18 cellular contexts compared by ENCODE assay signal in genomic region chr20:4581838-4582237, GRCh38.
DNase-seq lines count a peak whose midpoint lies in the region; ATAC-seq and TF ChIP-seq lines count a peak whose summit lies in the region.
"Had no signal": no experiment of that assay in that cellular context is flagged by ENCODE, and none has a peak within 500 bp of the region (broad histone marks: within the 10 kb centered on the region; RNA-seq: fewer than 3 reads in every experiment).

No MANE protein-coding gene starts in this region.

- H3K27me3 Mint-ChIP-seq in CD14-positive monocyte (ENCODE audit: low read depth in 3 of 3) (peaks cover 15 to 27% (median 16%) of the 10 kb centered on the region in 3 donors), WTC11 (ENCODE audit: low read depth) (peaks cover 36% of the 10 kb centered on the region), glutamatergic neuron (ENCODE audit: unreplicated experiment) (peaks cover 7% of the 10 kb centered on the region), neural crest cell (ENCODE audit: low read depth) (peaks cover 48% of the 10 kb centered on the region)

- CTCF ChIA-PET in WTC11 (lab: Charles Lee), result interaction anchor here (0.7 to 3.3 kb wide), 9 partner anchors 9 to 368 kb away, joined by 3 to 16 read pairs (median 4); no protein-coding TSS in a partner anchor

- H3K27ac Mint-ChIP-seq in CD14-positive monocyte, result no peak overlapping the region
- no peak overlapping the region for H3K27ac Mint-ChIP-seq in WTC11
- H3K27ac Mint-ChIP-seq in glutamatergic neuron (ENCODE audit: unreplicated experiment), result no peak overlapping the region
- H3K27ac Mint-ChIP-seq in neural crest cell (ENCODE audit: unreplicated experiment), result no peak overlapping the region
- H3K27ac Mint-ChIP-seq: HFFc6 had no signal

- DNase-seq in CD14-positive monocyte (ENCODE audit: low spot score) (no peak), WTC11 (ENCODE audit: low spot score) (no peak), glutamatergic neuron (no peak), neural crest cell (ENCODE audit: low read depth, low spot score) (no peak), epidermal melanocyte (ENCODE audit: insufficient read length, low spot score) (no peak), anterior cingulate cortex (lab: John Stamatoyannopoulos, UW) (no peak)
- DNase-seq: C1 segment of cervical spinal cord, DMS 273 treated with DMSO at 0.1 percent for 48 hours, GF-D8, GOT3, HFFc6, NCI-H1048, NCI-H146, NCI-H2081, Right ventricle myocardium superior had no signal

- intact Hi-C loops in CD14-positive monocyte (cut with micrococcal nuclease), result no loop called here

- H3K9me3 Mint-ChIP-seq in CD14-positive monocyte (peaks cover 0 to 7% (median 2%) of the 10 kb centered on the region in 7 donors), WTC11 (no peaks in the 10 kb centered on the region), glutamatergic neuron (ENCODE audit: unreplicated experiment) (peaks cover 2% of the 10 kb centered on the region), neural crest cell (peaks cover 3% of the 10 kb centered on the region)

- H3K4me3 Mint-ChIP-seq in CD14-positive monocyte, result no peak overlapping the region
- H3K4me3 Mint-ChIP-seq in WTC11, result no peak overlapping the region
- no peak overlapping the region for H3K4me3 Mint-ChIP-seq in glutamatergic neuron (ENCODE audit: unreplicated experiment)
- H3K4me3 Mint-ChIP-seq in neural crest cell, result no peak overlapping the region
- H3K4me3 Mint-ChIP-seq: HFFc6 had no signal

- H3K4me1 Mint-ChIP-seq in CD14-positive monocyte, result peaks cover 4% of the 10 kb centered on the region
- H3K4me1 Mint-ChIP-seq in WTC11, result peaks cover 14% of the 10 kb centered on the region
- peaks cover 2% of the 10 kb centered on the region for H3K4me1 Mint-ChIP-seq in glutamatergic neuron (ENCODE audit: low read depth, unreplicated experiment)
- no peaks in the 10 kb centered on the region for H3K4me1 Mint-ChIP-seq in neural crest cell

- H3K36me3 Mint-ChIP-seq in CD14-positive monocyte (no peaks in the 10 kb centered on the region), WTC11 (no peaks in the 10 kb centered on the region), glutamatergic neuron (ENCODE audit: unreplicated experiment) (peaks cover 2% of the 10 kb centered on the region), neural crest cell (ENCODE audit: low read depth) (no peaks in the 10 kb centered on the region)

- POLR2A ChIA-PET in WTC11 (lab: Charles Lee), result no interaction called here

- ATAC-seq in WTC11 (peak; percentile 92), GM19351 (IDR thresholded peaks at IDR 0.05; ENCODE audit: unreplicated experiment) (no peak)
- ATAC-seq: A549, Panc1 had no signal

- peak; percentile 38 for TF ChIP-seq CTCF in CD14-positive monocyte (IDR thresholded peaks at IDR 0.05)
- TF ChIP-seq CTCF in WTC11 (IDR thresholded peaks at IDR 0.05), result peak; percentile 39
- TF ChIP-seq CTCF in glutamatergic neuron (IDR thresholded peaks at IDR 0.05; ENCODE audit: partially characterized antibody, unreplicated experiment), result peak; percentile 45
- TF ChIP-seq CTCF in neural crest cell (conservative IDR thresholded peaks at IDR 0.05), result peak; percentile 34

TF ChIP-seq in WTC11, 78 proteins besides CTCF, POLR2A, EP300 and RAD21:
- TF ChIP-seq ZNF138 (CRISPR knock-in tag; conservative IDR thresholded peaks at IDR 0.05) (no peak), NFATC4 (CRISPR knock-in tag; IDR thresholded peaks at IDR 0.05) (no peak), TEAD1 (CRISPR knock-in tag; IDR thresholded peaks at IDR 0.05) (no peak), CREB1 (CRISPR knock-in tag; IDR thresholded peaks at IDR 0.05) (no peak), TEAD4 (CRISPR knock-in tag; IDR thresholded peaks at IDR 0.05) (no peak), ATF1 (CRISPR knock-in tag; IDR thresholded peaks at IDR 0.05) (no peak), ZNF671 (CRISPR knock-in tag; IDR thresholded peaks at IDR 0.05) (no peak), ELF4 (CRISPR knock-in tag; IDR thresholded peaks at IDR 0.05; ENCODE audit: low read depth) (no peak), NFYB (CRISPR knock-in tag; conservative IDR thresholded peaks at IDR 0.05; ENCODE audit: low read depth) (no peak), E2F4 (CRISPR knock-in tag; IDR thresholded peaks at IDR 0.05; ENCODE audit: borderline replicate concordance, low read depth) (no peak), GTF2I (CRISPR knock-in tag; conservative IDR thresholded peaks at IDR 0.05) (no peak), CBFB (CRISPR knock-in tag; IDR thresholded peaks at IDR 0.05; ENCODE audit: low read depth) (no peak)
- TF ChIP-seq, protein P1, sequence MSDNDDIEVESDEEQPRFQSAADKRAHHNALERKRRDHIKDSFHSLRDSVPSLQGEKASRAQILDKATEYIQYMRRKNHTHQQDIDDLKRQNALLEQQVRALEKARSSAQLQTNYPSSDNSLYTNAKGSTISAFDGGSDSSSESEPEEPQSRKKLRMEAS (CRISPR knock-in tag; IDR thresholded peaks at IDR 0.05), result no peak
- TF ChIP-seq, protein P2, sequence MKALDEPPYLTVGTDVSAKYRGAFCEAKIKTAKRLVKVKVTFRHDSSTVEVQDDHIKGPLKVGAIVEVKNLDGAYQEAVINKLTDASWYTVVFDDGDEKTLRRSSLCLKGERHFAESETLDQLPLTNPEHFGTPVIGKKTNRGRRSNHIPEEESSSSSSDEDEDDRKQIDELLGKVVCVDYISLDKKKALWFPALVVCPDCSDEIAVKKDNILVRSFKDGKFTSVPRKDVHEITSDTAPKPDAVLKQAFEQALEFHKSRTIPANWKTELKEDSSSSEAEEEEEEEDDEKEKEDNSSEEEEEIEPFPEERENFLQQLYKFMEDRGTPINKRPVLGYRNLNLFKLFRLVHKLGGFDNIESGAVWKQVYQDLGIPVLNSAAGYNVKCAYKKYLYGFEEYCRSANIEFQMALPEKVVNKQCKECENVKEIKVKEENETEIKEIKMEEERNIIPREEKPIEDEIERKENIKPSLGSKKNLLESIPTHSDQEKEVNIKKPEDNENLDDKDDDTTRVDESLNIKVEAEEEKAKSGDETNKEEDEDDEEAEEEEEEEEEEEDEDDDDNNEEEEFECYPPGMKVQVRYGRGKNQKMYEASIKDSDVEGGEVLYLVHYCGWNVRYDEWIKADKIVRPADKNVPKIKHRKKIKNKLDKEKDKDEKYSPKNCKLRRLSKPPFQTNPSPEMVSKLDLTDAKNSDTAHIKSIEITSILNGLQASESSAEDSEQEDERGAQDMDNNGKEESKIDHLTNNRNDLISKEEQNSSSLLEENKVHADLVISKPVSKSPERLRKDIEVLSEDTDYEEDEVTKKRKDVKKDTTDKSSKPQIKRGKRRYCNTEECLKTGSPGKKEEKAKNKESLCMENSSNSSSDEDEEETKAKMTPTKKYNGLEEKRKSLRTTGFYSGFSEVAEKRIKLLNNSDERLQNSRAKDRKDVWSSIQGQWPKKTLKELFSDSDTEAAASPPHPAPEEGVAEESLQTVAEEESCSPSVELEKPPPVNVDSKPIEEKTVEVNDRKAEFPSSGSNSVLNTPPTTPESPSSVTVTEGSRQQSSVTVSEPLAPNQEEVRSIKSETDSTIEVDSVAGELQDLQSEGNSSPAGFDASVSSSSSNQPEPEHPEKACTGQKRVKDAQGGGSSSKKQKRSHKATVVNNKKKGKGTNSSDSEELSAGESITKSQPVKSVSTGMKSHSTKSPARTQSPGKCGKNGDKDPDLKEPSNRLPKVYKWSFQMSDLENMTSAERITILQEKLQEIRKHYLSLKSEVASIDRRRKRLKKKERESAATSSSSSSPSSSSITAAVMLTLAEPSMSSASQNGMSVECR (CRISPR knock-in tag; IDR thresholded peaks at IDR 0.05; ENCODE audit: borderline replicate concordance), result no peak
- TF ChIP-seq, protein P3, sequence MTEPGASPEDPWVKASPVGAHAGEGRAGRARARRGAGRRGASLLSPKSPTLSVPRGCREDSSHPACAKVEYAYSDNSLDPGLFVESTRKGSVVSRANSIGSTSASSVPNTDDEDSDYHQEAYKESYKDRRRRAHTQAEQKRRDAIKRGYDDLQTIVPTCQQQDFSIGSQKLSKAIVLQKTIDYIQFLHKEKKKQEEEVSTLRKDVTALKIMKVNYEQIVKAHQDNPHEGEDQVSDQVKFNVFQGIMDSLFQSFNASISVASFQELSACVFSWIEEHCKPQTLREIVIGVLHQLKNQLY (CRISPR knock-in tag; IDR thresholded peaks at IDR 0.05), result no peak
